ENCODE assay signal across 31 cellular contexts in the genomic region with DNA sequence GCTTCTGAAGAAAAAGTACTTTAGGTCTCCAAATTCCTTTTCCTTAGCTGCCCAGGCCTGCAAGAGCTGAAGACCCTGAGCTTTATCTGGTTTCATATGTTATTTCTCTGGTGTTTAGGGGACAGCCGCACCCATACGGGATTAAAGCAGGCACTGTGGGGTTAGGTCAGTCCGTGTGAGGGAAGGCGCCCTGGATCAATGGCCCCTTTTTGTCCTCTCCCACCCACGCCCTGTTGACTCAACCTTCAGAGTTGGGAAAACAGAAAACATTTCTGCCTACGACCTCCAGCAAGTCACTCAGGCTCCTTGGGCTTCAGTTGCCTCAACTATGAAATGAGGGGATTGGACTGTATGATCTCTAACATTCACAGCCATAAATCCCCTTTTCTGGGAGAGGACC. TPM values are rescaled to one million over a fixed set of nuclear protein-coding genes. Genes with fewer than 3 reads are reported as not detected.
DNase-seq lines count a peak whose midpoint lies in the region; TF ChIP-seq lines count a peak whose summit lies in the region.
"Had no signal": no experiment of that assay in that cellular context is flagged by ENCODE, and none has a peak within 500 bp of the region (broad histone marks: within the 10 kb centered on the region; RNA-seq: fewer than 3 reads in every experiment).

No MANE protein-coding gene starts in this region.

- H3K27me3 Mint-ChIP-seq in activated CD4-positive, alpha-beta memory T cell treated with anti-CD3 and anti-CD28 coated beads for 36 hours: no peaks in the 10 kb centered on the region
- H3K27me3 Mint-ChIP-seq: activated naive CD8-positive, alpha-beta T cell treated with anti-CD3 and anti-CD28 coated beads for 36 hours; activated T-cell treated with anti-CD3 and anti-CD28 coated beads, Interleukin-2, amount 50 U/mL, for 24 hours; stimulated activated naive CD8-positive, alpha-beta T cell treated with anti-CD3 and anti-CD28 coated beads, Interleukin-15, amount 100 ng/mL, for 72 hours had no signal

- no peak overlapping the region for H3K4me2 ChIP-seq in PC-9
- no peak overlapping the region for H3K4me2 ChIP-seq in hepatocyte
- H3K4me2 ChIP-seq: BLaER1 had no signal

- 53% methylated on average over 6 of the region's 6 CpGs for WGBS in hepatocyte (ENCODE audit: low lambda C conversion rate, missing lambda C conversion rate)
- 77% methylated on average over 6 of the region's 6 CpGs for WGBS in suprapubic skin

- no TSS peak for BruUV-seq in PC-9 (replicated peaks; lab: Mats Ljungman, UMichigan)

- H3K27ac ChIP-seq in PC-9 (no peak overlapping the region), hepatocyte (peak overlapping the region; percentile 44), suprapubic skin (peak overlapping the region; percentile 3), uterus (no peak overlapping the region)
- H3K27ac ChIP-seq: BLaER1, SJCRH30, spleen had no signal

- no peak for TF ChIP-seq POLR2A in suprapubic skin (IDR thresholded peaks at IDR 0.05)
- no peak for TF ChIP-seq POLR2A in uterus (IDR thresholded peaks at IDR 0.05)

- TF ChIP-seq CTCF in PC-9 (conservative IDR thresholded peaks at IDR 0.05) (no peak), hepatocyte (IDR thresholded peaks at IDR 0.05; ENCODE audit: poor library complexity) (no peak), suprapubic skin (IDR thresholded peaks at IDR 0.05) (no peak), uterus (IDR thresholded peaks at IDR 0.05) (no peak)

- H3K36me3 ChIP-seq in PC-9 (ENCODE audit: low read depth) (no peaks in the 10 kb centered on the region), hepatocyte (replicated peaks; ENCODE audit: insufficient read depth, low read depth) (no peaks in the 10 kb centered on the region), suprapubic skin (no peaks in the 10 kb centered on the region), uterus (no peaks in the 10 kb centered on the region)
- H3K36me3 ChIP-seq: BLaER1, SJCRH30, spleen had no signal

- no peaks in the 10 kb centered on the region for H4K20me1 ChIP-seq in PC-9 (ENCODE audit: insufficient read depth)
- no peaks in the 10 kb centered on the region for H4K20me1 ChIP-seq in hepatocyte (ENCODE audit: insufficient read depth, poor library complexity, severe bottlenecking)
- H4K20me1 ChIP-seq: BLaER1 had no signal

- H3K4me3 Mint-ChIP-seq in activated CD4-positive, alpha-beta memory T cell treated with anti-CD3 and anti-CD28 coated beads for 36 hours: no peak overlapping the region
- H3K4me3 Mint-ChIP-seq: activated naive CD8-positive, alpha-beta T cell treated with anti-CD3 and anti-CD28 coated beads for 36 hours; activated T-cell treated with anti-CD3 and anti-CD28 coated beads, Interleukin-2, amount 50 U/mL, for 24 hours; stimulated activated naive CD8-positive, alpha-beta T cell treated with anti-CD3 and anti-CD28 coated beads, Interleukin-15, amount 100 ng/mL, for 72 hours; WTC11 had no signal

- peaks cover 23% of the 10 kb centered on the region for H3F3A ChIP-seq in PC-9 (ENCODE audit: insufficient read depth, low read depth)

- no peaks in the 10 kb centered on the region for H3K9me3 Mint-ChIP-seq in activated CD4-positive, alpha-beta memory T cell treated with anti-CD3 and anti-CD28 coated beads for 36 hours
- H3K9me3 Mint-ChIP-seq: activated naive CD8-positive, alpha-beta T cell treated with anti-CD3 and anti-CD28 coated beads for 36 hours; activated T-cell treated with anti-CD3 and anti-CD28 coated beads, Interleukin-2, amount 50 U/mL, for 24 hours; stimulated activated naive CD8-positive, alpha-beta T cell treated with anti-CD3 and anti-CD28 coated beads, Interleukin-15, amount 100 ng/mL, for 72 hours; WTC11 had no signal

- CTCF ChIA-PET in PC-9 (lab: Charles Lee): no interaction called here
- CTCF ChIA-PET in activated CD4-positive, alpha-beta memory T cell treated with anti-CD3 and anti-CD28 coated beads for 36 hours (lab: Charles Lee): interaction anchor here (1.0 to 4.2 kb wide), 2 partner anchors 12 to 14 kb away, joined by 3 to 21 read pairs; no protein-coding TSS in a partner anchor

- H2AFZ ChIP-seq in PC-9 (peak overlapping the region; percentile 61; the same call in 1 of the 2 replicates), hepatocyte (no peak overlapping the region)

- DNase-seq in Daoy (ENCODE audit: low read depth) (peak; percentile 12), PC-9 (no peak), hepatocyte (ENCODE audit: low spot score) (no peak), suprapubic skin (ENCODE audit: low spot score in 2 of 2) (no peak), uterus (no peak), mucosa of gallbladder (ENCODE audit: low spot score) (no peak)
- DNase-seq in activated CD4-positive, alpha-beta memory T cell treated with anti-CD3 and anti-CD28 coated beads for 36 hours: no peak
- DNase-seq: activated CD4-positive, alpha-beta T cell treated with anti-CD3 and anti-CD28 coated beads, Interleukin-2, amount 50 U/mL, for 1 hour; activated gamma-delta T cell; activated naive CD8-positive, alpha-beta T cell treated with anti-CD3 and anti-CD28 coated beads for 36 hours; activated T-cell treated with anti-CD3 and anti-CD28 coated beads, Interleukin-2, amount 50 U/mL, for 24 hours; anterior cingulate cortex; DMS79 treated with DMSO at 0.1 percent for 48 hours; hypothalamus; IMR-90; left colon; NCI-H146; NCI-H345; NCI-H774; right cardiac atrium; RPMI8226; SJCRH30; spleen; stimulated activated naive CD8-positive, alpha-beta T cell treated with anti-CD3 and anti-CD28 coated beads, Interleukin-15, amount 100 ng/mL, for 72 hours; T1000 had no signal

- no peaks in the 10 kb centered on the region for H3K9me2 ChIP-seq in PC-9 (ENCODE audit: insufficient read depth)
- no peaks in the 10 kb centered on the region for H3K9me2 ChIP-seq in hepatocyte (replicated peaks; ENCODE audit: insufficient read depth)

- intact Hi-C loops in PC-9 (cut with micrococcal nuclease; ENCODE audit: unreplicated experiment) (no loop called here), uterus (cut with DNase I; ENCODE audit: low total_unique reads) (no loop called here)
- intact Hi-C loops in activated CD4-positive, alpha-beta memory T cell treated with anti-CD3 and anti-CD28 coated beads for 36 hours (cut with micrococcal nuclease): no loop called here

- H3K4me1 Mint-ChIP-seq in activated CD4-positive, alpha-beta memory T cell treated with anti-CD3 and anti-CD28 coated beads for 36 hours (ENCODE audit: low read depth): no peaks in the 10 kb centered on the region
- H3K4me1 Mint-ChIP-seq: activated naive CD8-positive, alpha-beta T cell treated with anti-CD3 and anti-CD28 coated beads for 36 hours; stimulated activated naive CD8-positive, alpha-beta T cell treated with anti-CD3 and anti-CD28 coated beads, Interleukin-15, amount 100 ng/mL, for 72 hours had no signal

- H3K4me3 ChIP-seq in PC-9 (no peak overlapping the region), hepatocyte (no peak overlapping the region), suprapubic skin (no peak overlapping the region), uterus (no peak overlapping the region)
- H3K4me3 ChIP-seq: BLaER1, SJCRH30, spleen had no signal

- no peaks in the 10 kb centered on the region for H3K79me2 ChIP-seq in PC-9 (ENCODE audit: low read depth)
- H3K79me2 ChIP-seq in hepatocyte: no peaks in the 10 kb centered on the region

- H3K4me1 ChIP-seq in PC-9 (replicated peaks; ENCODE audit: insufficient read depth): peaks cover 65% of the 10 kb centered on the region
- H3K4me1 ChIP-seq in hepatocyte (ENCODE audit: insufficient read depth): peaks cover 44% of the 10 kb centered on the region
- H3K4me1 ChIP-seq in suprapubic skin: peaks cover 63% of the 10 kb centered on the region
- no peaks in the 10 kb centered on the region for H3K4me1 ChIP-seq in uterus
- H3K4me1 ChIP-seq: SJCRH30 had no signal

- no peaks in the 10 kb centered on the region for H3K9me3 ChIP-seq in PC-9 (ENCODE audit: insufficient read depth, low read depth)
- H3K9me3 ChIP-seq in hepatocyte (ENCODE audit: low read depth): no peaks in the 10 kb centered on the region
- no peaks in the 10 kb centered on the region for H3K9me3 ChIP-seq in suprapubic skin
- H3K9me3 ChIP-seq in uterus: no peaks in the 10 kb centered on the region
- H3K9me3 ChIP-seq: BLaER1, SJCRH30, spleen had no signal

- H3K36me3 Mint-ChIP-seq in activated CD4-positive, alpha-beta memory T cell treated with anti-CD3 and anti-CD28 coated beads for 36 hours: no peaks in the 10 kb centered on the region
- H3K36me3 Mint-ChIP-seq: activated naive CD8-positive, alpha-beta T cell treated with anti-CD3 and anti-CD28 coated beads for 36 hours; WTC11 had no signal

- TF ChIP-seq EP300 in suprapubic skin (IDR thresholded peaks at IDR 0.05): no peak

- POLR2A ChIA-PET in PC-9 (lab: Charles Lee; ENCODE audit: unreplicated experiment): interaction anchor here (0.5 kb wide), 1 partner anchor 16 kb away, joined by 4 read pairs; no protein-coding TSS in a partner anchor
- POLR2A ChIA-PET in activated CD4-positive, alpha-beta memory T cell treated with anti-CD3 and anti-CD28 coated beads for 36 hours (lab: Charles Lee): no interaction called here

- H3K27me3 ChIP-seq in PC-9 (ENCODE audit: insufficient read depth, low read depth): no peaks in the 10 kb centered on the region
- no peaks in the 10 kb centered on the region for H3K27me3 ChIP-seq in hepatocyte
- no peaks in the 10 kb centered on the region for H3K27me3 ChIP-seq in suprapubic skin
- H3K27me3 ChIP-seq in uterus: no peaks in the 10 kb centered on the region
- H3K27me3 ChIP-seq: BLaER1, SJCRH30 had no signal

- no peak overlapping the region for H3K27ac Mint-ChIP-seq in activated CD4-positive, alpha-beta memory T cell treated with anti-CD3 and anti-CD28 coated beads for 36 hours
- H3K27ac Mint-ChIP-seq: activated naive CD8-positive, alpha-beta T cell treated with anti-CD3 and anti-CD28 coated beads for 36 hours; activated T-cell treated with anti-CD3 and anti-CD28 coated beads, Interleukin-2, amount 50 U/mL, for 24 hours; stimulated activated naive CD8-positive, alpha-beta T cell treated with anti-CD3 and anti-CD28 coated beads, Interleukin-15, amount 100 ng/mL, for 72 hours; WTC11 had no signal

RNA-seq across cellular contexts. Expression of a gene that starts 55.2 kb away (rescaled TPM):
- total RNA-seq in Daoy (2014; rRNA removed; shearing (Covaris generic)): 0.51 TPM in 1 of 2 replicates, not detected in the other
- total RNA-seq in PC-9 (2021) (13.4 and 16.5 TPM in 2 replicates), hepatocyte (0.10 TPM in 1 of 2 replicates, not detected in the other), suprapubic skin (10 to 100 TPM; 11.1 to 31.8 (median 23.2) TPM), uterus (under 1 TPM in 1 of 4 donors, not detected in 3; 0.83 TPM), mucosa of gallbladder (7.0 TPM)
- polyA plus RNA-seq in hepatocyte: 0.77 and 1.0 TPM in 2 replicates
- under 1 TPM; 0.29 to 0.71 TPM for total RNA-seq in activated CD4-positive, alpha-beta memory T cell treated with anti-CD3 and anti-CD28 coated beads for 36 hours
- total RNA-seq: fibroblast of lung, H4, IMR-90, LHCN-M2, right cardiac atrium, spleen, WTC11 had no signal
- polyA plus RNA-seq: fibroblast of lung, IMR-90, neural cell, right cardiac atrium had no signal

Comparison
In these comparisons a context has a peak if more than half of its experiments do, and no peak if none do; other contexts are left out.
1. H3K27ac ChIP-seq: peak in hepatocyte (single experiment) and suprapubic skin (single experiment); none in PC-9 (single experiment) and uterus (0 of 2).